ENCODE assay signal across 26 cellular contexts in the genomic region with DNA sequence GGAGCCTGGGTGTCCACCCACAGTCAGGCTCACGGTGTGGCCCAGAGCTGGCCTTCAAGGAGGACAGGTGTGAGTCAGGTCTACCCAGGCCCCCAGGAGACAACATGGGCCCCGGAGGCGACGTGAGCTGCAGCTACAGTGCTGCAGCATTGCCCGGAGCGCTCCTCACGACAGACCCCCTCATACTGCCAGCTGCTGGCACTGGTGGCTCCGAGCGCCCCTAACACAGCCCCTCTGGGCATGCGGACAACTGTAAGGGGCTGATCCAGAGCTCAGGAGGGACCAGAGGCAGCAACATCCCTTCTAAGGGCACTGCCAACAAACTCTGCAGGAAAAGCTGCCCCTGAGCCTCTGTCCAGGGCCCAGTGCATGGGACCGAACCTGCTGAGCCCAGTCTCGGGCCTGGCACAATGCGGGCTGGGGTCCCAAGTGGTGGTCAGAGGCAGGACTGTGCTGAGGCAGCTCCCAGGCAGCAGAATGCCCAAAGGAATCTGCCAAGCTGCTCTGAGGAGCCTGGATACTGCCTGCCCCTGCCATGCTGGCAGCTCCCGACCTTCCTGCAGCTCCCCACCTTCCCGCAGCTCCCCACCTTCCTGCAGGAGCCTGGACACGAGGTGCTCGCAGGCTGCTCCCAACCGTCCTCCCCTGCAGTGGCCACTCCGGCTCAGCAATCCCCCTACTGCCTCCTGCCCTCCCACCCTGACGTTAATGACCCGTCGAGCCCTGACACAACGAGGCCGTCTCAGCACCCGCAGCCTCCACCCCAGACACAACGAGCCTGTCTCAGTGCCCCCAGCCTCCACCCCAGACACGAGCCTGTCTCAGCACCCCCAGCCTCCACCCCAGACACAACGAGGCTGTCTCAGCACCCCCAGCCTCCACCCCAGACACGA.
"Had no signal": no experiment of that assay in that cellular context is flagged by ENCODE, and none has a peak within 500 bp of the region (broad histone marks: within the 10 kb centered on the region; RNA-seq: fewer than 3 reads in every experiment).

No MANE protein-coding gene starts in this region.

- DNase-seq: activated CD4-positive, alpha-beta memory T cell treated with anti-CD3 and anti-CD28 coated beads for 36 hours; activated CD4-positive, alpha-beta T cell treated with anti-CD3 and anti-CD28 coated beads for 36 hours; activated CD4-positive, alpha-beta T cell treated with anti-CD3 and anti-CD28 coated beads, Interleukin-2, amount 10 ng/mL, durations not matched to agents 24 days and 14 days; activated CD4-positive, CD25-positive, alpha-beta regulatory T cell; activated CD4-positive, CD25-positive, alpha-beta regulatory T cell treated with anti-CD3 and anti-CD28 coated beads, Interleukin-2, amount 50 U/mL, for 72 hours; activated CD8-positive, alpha-beta memory T cell treated with anti-CD3 and anti-CD28 coated beads, Interleukin-2, amount 10 ng/mL, durations not matched to agents 7 days and 5 days; activated CD8-positive, alpha-beta memory T cell treated with anti-CD3 and anti-CD28 coated beads, Interleukin-2, amount 50 U/mL, for 48 hours; activated CD8-positive, alpha-beta T cell treated with anti-CD3 and anti-CD28 coated beads, Interleukin-2, amount 10 ng/mL, durations not matched to agents 7 days and 5 days; activated effector memory CD4-positive, alpha-beta T cell treated with anti-CD3 and anti-CD28 coated beads, Interleukin-2, amount 50 U/mL, for 16 hours; activated naive CD4-positive, alpha-beta T cell treated with anti-CD3 and anti-CD28 coated beads, Interleukin-2, amount 50 U/mL, for 16 hours; activated T-cell treated with anti-CD3 and anti-CD28 coated beads for 4 hours; activated T-cell treated with anti-CD3 and anti-CD28 coated beads, Interleukin-2, amount 50 U/mL, for 24 hours; activated T-cell treated with anti-CD3 and anti-CD28 coated beads, Interleukin-2, amount 50 U/mL, for 72 hours; amniotic stem cell; anterior cingulate cortex; brain microvascular endothelial cell; caudate nucleus; cortex of kidney; dermis blood vessel endothelial cell; effector CD4-positive, alpha-beta T cell; foreskin keratinocyte; head of caudate nucleus; T-helper 2 cell had no signal

- H3K4me1 Mint-ChIP-seq: activated CD4-positive, alpha-beta T cell treated with anti-CD3 and anti-CD28 coated beads for 36 hours; activated CD4-positive, alpha-beta T cell treated with anti-CD3 and anti-CD28 coated beads, Interleukin-2, amount 10 ng/mL, durations not matched to agents 24 days and 14 days; activated CD8-positive, alpha-beta memory T cell treated with anti-CD3 and anti-CD28 coated beads, Interleukin-2, amount 10 ng/mL, durations not matched to agents 7 days and 5 days had no signal

- H3K9me3 ChIP-seq: esophagus muscularis mucosa, gastroesophageal sphincter had no signal

- H3K27ac Mint-ChIP-seq: activated CD4-positive, alpha-beta memory T cell treated with anti-CD3 and anti-CD28 coated beads for 36 hours; activated CD4-positive, alpha-beta T cell treated with anti-CD3 and anti-CD28 coated beads for 36 hours; activated CD4-positive, alpha-beta T cell treated with anti-CD3 and anti-CD28 coated beads, Interleukin-2, amount 10 ng/mL, durations not matched to agents 24 days and 14 days; activated CD8-positive, alpha-beta memory T cell treated with anti-CD3 and anti-CD28 coated beads, Interleukin-2, amount 10 ng/mL, durations not matched to agents 7 days and 5 days; activated CD8-positive, alpha-beta T cell treated with anti-CD3 and anti-CD28 coated beads, Interleukin-2, amount 10 ng/mL, durations not matched to agents 7 days and 5 days; activated naive CD8-positive, alpha-beta T cell; activated T-cell treated with anti-CD3 and anti-CD28 coated beads, Interleukin-2, amount 50 U/mL, for 24 hours; activated T-cell treated with anti-CD3 and anti-CD28 coated beads, Interleukin-2, amount 50 U/mL, for 72 hours had no signal

- H3K9me3 Mint-ChIP-seq: activated CD4-positive, alpha-beta memory T cell treated with anti-CD3 and anti-CD28 coated beads for 36 hours; activated CD4-positive, alpha-beta T cell treated with anti-CD3 and anti-CD28 coated beads, Interleukin-2, amount 10 ng/mL, durations not matched to agents 24 days and 14 days; activated T-cell treated with anti-CD3 and anti-CD28 coated beads, Interleukin-2, amount 50 U/mL, for 24 hours; activated T-cell treated with anti-CD3 and anti-CD28 coated beads, Interleukin-2, amount 50 U/mL, for 72 hours had no signal

- H3K4me1 ChIP-seq: foreskin keratinocyte had no signal

- H3K27me3 ChIP-seq: brain microvascular endothelial cell, esophagus muscularis mucosa, foreskin keratinocyte, gastroesophageal sphincter had no signal

- ATAC-seq: activated CD4-positive, alpha-beta T cell treated with anti-CD3 and anti-CD28 coated beads for 36 hours; activated CD8-positive, alpha-beta memory T cell treated with anti-CD3 and anti-CD28 coated beads, Interleukin-2, amount 10 ng/mL, durations not matched to agents 7 days and 5 days; activated CD8-positive, alpha-beta T cell treated with anti-CD3 and anti-CD28 coated beads, Interleukin-2, amount 10 ng/mL, durations not matched to agents 7 days and 5 days; activated T-cell treated with anti-CD3 and anti-CD28 coated beads, Interleukin-2, amount 50 U/mL, for 72 hours; foreskin keratinocyte; gastroesophageal sphincter had no signal

- H3K4me3 ChIP-seq: esophagus muscularis mucosa, gastroesophageal sphincter had no signal

- H3K27ac ChIP-seq: brain microvascular endothelial cell, esophagus muscularis mucosa, foreskin keratinocyte, gastroesophageal sphincter had no signal

- H3K4me3 Mint-ChIP-seq: activated CD4-positive, alpha-beta memory T cell treated with anti-CD3 and anti-CD28 coated beads for 36 hours; activated CD4-positive, alpha-beta T cell treated with anti-CD3 and anti-CD28 coated beads for 36 hours; activated CD4-positive, alpha-beta T cell treated with anti-CD3 and anti-CD28 coated beads, Interleukin-2, amount 10 ng/mL, durations not matched to agents 24 days and 14 days; activated CD8-positive, alpha-beta memory T cell treated with anti-CD3 and anti-CD28 coated beads, Interleukin-2, amount 10 ng/mL, durations not matched to agents 7 days and 5 days; activated CD8-positive, alpha-beta T cell treated with anti-CD3 and anti-CD28 coated beads, Interleukin-2, amount 10 ng/mL, durations not matched to agents 7 days and 5 days; activated naive CD8-positive, alpha-beta T cell; activated T-cell treated with anti-CD3 and anti-CD28 coated beads, Interleukin-2, amount 50 U/mL, for 24 hours; activated T-cell treated with anti-CD3 and anti-CD28 coated beads, Interleukin-2, amount 50 U/mL, for 72 hours had no signal

- H3K36me3 Mint-ChIP-seq: activated naive CD8-positive, alpha-beta T cell had no signal

- H3K27me3 Mint-ChIP-seq: activated CD4-positive, alpha-beta memory T cell treated with anti-CD3 and anti-CD28 coated beads for 36 hours; activated CD4-positive, alpha-beta T cell treated with anti-CD3 and anti-CD28 coated beads for 36 hours; activated CD4-positive, alpha-beta T cell treated with anti-CD3 and anti-CD28 coated beads, Interleukin-2, amount 10 ng/mL, durations not matched to agents 24 days and 14 days; activated CD8-positive, alpha-beta memory T cell treated with anti-CD3 and anti-CD28 coated beads, Interleukin-2, amount 10 ng/mL, durations not matched to agents 7 days and 5 days; activated naive CD8-positive, alpha-beta T cell; activated T-cell treated with anti-CD3 and anti-CD28 coated beads, Interleukin-2, amount 50 U/mL, for 24 hours had no signal
